Comparison of ENCODE assay signal across 30 cellular contexts in the genomic region with DNA sequence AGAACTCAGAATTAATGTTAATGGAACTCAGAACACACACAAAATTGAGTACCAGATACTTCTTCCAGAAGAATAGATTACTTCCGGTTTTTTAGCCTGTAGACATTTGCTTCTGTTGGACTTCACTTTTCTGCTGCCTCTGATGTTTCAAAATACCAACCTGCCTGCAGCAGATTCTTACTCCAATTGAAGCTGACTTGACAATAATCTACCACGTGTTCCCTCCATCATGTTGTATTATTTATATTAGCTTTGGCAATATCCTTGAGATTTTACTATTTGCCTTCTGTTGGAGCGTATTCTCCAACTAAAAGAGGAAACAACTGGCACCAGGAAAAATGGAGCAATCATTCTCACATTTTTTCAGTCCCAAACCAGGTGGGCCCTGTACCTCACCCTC.
"Had no signal": no experiment of that assay in that cellular context is flagged by ENCODE, and none has a peak within 500 bp of the region (broad histone marks: within the 10 kb centered on the region; RNA-seq: fewer than 3 reads in every experiment).

No MANE protein-coding gene starts in this region.

- FAIRE-seq: colon, TTC549 had no signal

- H3K27me3 Mint-ChIP-seq: activated CD4-positive, alpha-beta T cell treated with anti-CD3 and anti-CD28 coated beads, Interleukin-2, amount 10 ng/mL, durations not matched to agents 24 days and 14 days; activated CD8-positive, alpha-beta T cell treated with anti-CD3 and anti-CD28 coated beads for 36 hours; activated naive CD8-positive, alpha-beta T cell treated with anti-CD3 and anti-CD28 coated beads for 36 hours had no signal

- H3K27me3 ChIP-seq: brain microvascular endothelial cell had no signal

- DNase-seq: activated CD4-positive, alpha-beta T cell treated with anti-CD3 and anti-CD28 coated beads, Interleukin-2, amount 10 ng/mL, durations not matched to agents 24 days and 14 days; activated CD4-positive, alpha-beta T cell treated with anti-CD3 and anti-CD28 coated beads, Interleukin-2, amount 50 U/mL, for 4 hours; activated CD8-positive, alpha-beta T cell treated with anti-CD3 and anti-CD28 coated beads for 36 hours; activated effector memory CD4-positive, alpha-beta T cell treated with anti-CD3 and anti-CD28 coated beads, Interleukin-2, amount 50 U/mL, for 16 hours; activated naive CD4-positive, alpha-beta T cell; activated naive CD4-positive, alpha-beta T cell treated with anti-CD3 and anti-CD28 coated beads, Interleukin-2, amount 50 U/mL, for 16 hours; activated naive CD8-positive, alpha-beta T cell treated with anti-CD3 and anti-CD28 coated beads for 36 hours; activated T-cell treated with anti-CD3 and anti-CD28 coated beads, Interleukin-2, amount 50 U/mL, for 1 hour; amniotic stem cell; aorta; brain microvascular endothelial cell; central memory CD4-positive, alpha-beta T cell; Karpas-422; NCI-H1092 treated with DMSO at 0.1 percent for 48 hours; NCI-H1417; NCI-H146; NCI-H187; NCI-H2029 treated with DMSO at 0.1 percent for 48 hours; NCI-H2107; NCI-H2171; NCI-H510A; NCI-H526; NCI-H748 treated with DMSO at 0.1 percent for 48 hours; OCI-M1; SHP77 had no signal

- H3K4me3 Mint-ChIP-seq: activated CD4-positive, alpha-beta T cell treated with anti-CD3 and anti-CD28 coated beads, Interleukin-2, amount 10 ng/mL, durations not matched to agents 24 days and 14 days; activated CD8-positive, alpha-beta T cell treated with anti-CD3 and anti-CD28 coated beads for 36 hours; activated naive CD8-positive, alpha-beta T cell treated with anti-CD3 and anti-CD28 coated beads for 36 hours; activated T-helper 1 cell treated with anti-CD3 and anti-CD28 coated beads, Interleukin-12 subunit alpha, Interleukin-12 subunit beta, Interleukin-2, Interleukin-4 antibody, amounts not matched to agents 30 ng/mL and 10 ng/mL and 1 ng/mL, durations not matched to agents 14 hours and 24 hours and 36 hours; T-helper 1 cell treated with Interleukin-12 subunit alpha and Interleukin-12 subunit beta and Interleukin-4 antibody, amounts not matched to agents 30 μg/mL and 1 μg/mL, for 36 hours; T-helper 2 cell treated with Interferon-gamma antibody and Interleukin-4, amounts not matched to agents 5 μg/mL and 100 μg/mL, for 36 hours had no signal

- ATAC-seq: activated CD8-positive, alpha-beta T cell treated with anti-CD3 and anti-CD28 coated beads for 36 hours had no signal

- H3K27ac Mint-ChIP-seq: activated CD4-positive, alpha-beta T cell treated with anti-CD3 and anti-CD28 coated beads, Interleukin-2, amount 10 ng/mL, durations not matched to agents 24 days and 14 days; activated CD8-positive, alpha-beta T cell treated with anti-CD3 and anti-CD28 coated beads for 36 hours; activated naive CD8-positive, alpha-beta T cell treated with anti-CD3 and anti-CD28 coated beads for 36 hours; activated T-helper 1 cell treated with anti-CD3 and anti-CD28 coated beads, Interleukin-12 subunit alpha, Interleukin-12 subunit beta, Interleukin-2, Interleukin-4 antibody, amounts not matched to agents 30 ng/mL and 10 ng/mL and 1 ng/mL, durations not matched to agents 14 hours and 24 hours and 36 hours; T-helper 2 cell treated with Interferon-gamma antibody and Interleukin-4, amounts not matched to agents 5 μg/mL and 100 μg/mL, for 36 hours had no signal

- H3K36me3 ChIP-seq: brain microvascular endothelial cell had no signal

- H3K27ac ChIP-seq: brain microvascular endothelial cell had no signal
